18 cellular contexts compared by ENCODE assay signal in genomic region chr7:55188590-55189446, GRCh38.
DNase-seq lines count a peak whose midpoint lies in the region; ATAC-seq and TF ChIP-seq lines count a peak whose summit lies in the region.
"Had no signal": no experiment of that assay in that cellular context is flagged by ENCODE, and none has a peak within 500 bp of the region (broad histone marks: within the 10 kb centered on the region; RNA-seq: fewer than 3 reads in every experiment).

No MANE protein-coding gene starts in this region.

- H3K36me3 Mint-ChIP-seq in neural crest cell (ENCODE audit: low read depth) (no peaks in the 10 kb centered on the region), type B pancreatic cell (peaks cover 18% of the 10 kb centered on the region)
- no peaks in the 10 kb centered on the region for H3K36me3 Mint-ChIP-seq in activated T-cell treated with anti-CD3 and anti-CD28 coated beads, Interleukin-2, amount 50 U/mL, for 72 hours (ENCODE audit: insufficient read depth in 2 of 2)
- H3K36me3 Mint-ChIP-seq: activated naive CD4-positive, alpha-beta T cell treated with anti-CD3 and anti-CD28 coated beads, Interleukin-2, amount 50 U/mL, for 72 hours; immature natural killer cell; natural killer cell treated with Interleukin-12 subunit alpha and Interleukin-12 subunit beta and Interleukin-15 and Interleukin-18, amount 100 ng/mL, for 72 hours had no signal

- no peak for TF ChIP-seq CTCF in left ventricle myocardium inferior (IDR thresholded peaks at IDR 0.05; ENCODE audit: borderline replicate concordance)
- TF ChIP-seq CTCF in hepatocyte (IDR thresholded peaks at IDR 0.05; ENCODE audit: poor library complexity): no peak
- TF ChIP-seq CTCF in neural crest cell (conservative IDR thresholded peaks at IDR 0.05): no peak
- TF ChIP-seq CTCF in type B pancreatic cell (conservative IDR thresholded peaks at IDR 0.05): no peak

- no peaks in the 10 kb centered on the region for H3K9me3 ChIP-seq in left ventricle myocardium inferior (replicated peaks)
- H3K9me3 ChIP-seq in hepatocyte (ENCODE audit: low read depth): no peaks in the 10 kb centered on the region
- H3K9me3 ChIP-seq: A549, spleen had no signal

- no peaks in the 10 kb centered on the region for H3K9me2 ChIP-seq in hepatocyte (replicated peaks; ENCODE audit: insufficient read depth)

- H4K20me1 ChIP-seq in hepatocyte (ENCODE audit: insufficient read depth, poor library complexity, severe bottlenecking): no peaks in the 10 kb centered on the region

- H3K4me3 Mint-ChIP-seq in neural crest cell: no peak overlapping the region
- peak overlapping the region; percentile 66 for H3K4me3 Mint-ChIP-seq in type B pancreatic cell
- no peak overlapping the region for H3K4me3 Mint-ChIP-seq in activated T-cell treated with anti-CD3 and anti-CD28 coated beads, Interleukin-2, amount 50 U/mL, for 72 hours
- H3K4me3 Mint-ChIP-seq: immature natural killer cell; natural killer cell treated with Interleukin-12 subunit alpha and Interleukin-12 subunit beta and Interleukin-15 and Interleukin-18, amount 100 ng/mL, for 72 hours had no signal

- H3K36me3 ChIP-seq in left ventricle myocardium inferior (peaks cover 18% of the 10 kb centered on the region), hepatocyte (replicated peaks; ENCODE audit: insufficient read depth, low read depth) (no peaks in the 10 kb centered on the region)

- intact Hi-C loops in left ventricle myocardium inferior (cut with micrococcal nuclease): no loop called here
- intact Hi-C loops in Right ventricle myocardium inferior (cut with DNase I): no loop called here

- H3K27me3 Mint-ChIP-seq in neural crest cell (ENCODE audit: low read depth) (no peaks in the 10 kb centered on the region), type B pancreatic cell (no peaks in the 10 kb centered on the region)
- H3K27me3 Mint-ChIP-seq in activated T-cell treated with anti-CD3 and anti-CD28 coated beads, Interleukin-2, amount 50 U/mL, for 72 hours (ENCODE audit: low read depth): peaks cover 19% of the 10 kb centered on the region

- H3K27ac ChIP-seq in left ventricle myocardium inferior (replicated peaks): peak overlapping the region; percentile 61
- peak overlapping the region; percentile 97 for H3K27ac ChIP-seq in hepatocyte
- H3K27ac ChIP-seq: spleen had no signal

- 47% methylated on average over 20 of the region's 20 CpGs for WGBS in hepatocyte (ENCODE audit: low lambda C conversion rate, missing lambda C conversion rate)

- no peak overlapping the region for H3K4me3 ChIP-seq in left ventricle myocardium inferior
- no peak overlapping the region for H3K4me3 ChIP-seq in hepatocyte
- H3K4me3 ChIP-seq: A549, spleen had no signal

- no peak overlapping the region for H2AFZ ChIP-seq in hepatocyte

- H3K27me3 ChIP-seq in left ventricle myocardium inferior (ENCODE audit: low read depth) (no peaks in the 10 kb centered on the region), hepatocyte (no peaks in the 10 kb centered on the region)
- H3K27me3 ChIP-seq: spleen had no signal

- no peak for DNase-seq in left ventricle myocardium inferior
- DNase-seq in Right ventricle myocardium inferior (ENCODE audit: missing footprints): no peak
- DNase-seq in hepatocyte (ENCODE audit: low spot score): peak; percentile 83
- no peak for DNase-seq in neural crest cell (ENCODE audit: low read depth, low spot score)
- no peak for DNase-seq in type B pancreatic cell (ENCODE audit: extremely low spot score, unreplicated experiment)
- no peak for DNase-seq in KBM-7
- no peak for DNase-seq in NCI-H345 treated with DMSO at 0.1 percent for 48 hours (lab: John Stamatoyannopoulos, UW; ENCODE audit: unreplicated experiment)
- DNase-seq in activated T-cell treated with anti-CD3 and anti-CD28 coated beads, Interleukin-2, amount 50 U/mL, for 72 hours: no peak
- DNase-seq: immature natural killer cell; NCI-H1417 treated with DMSO at 0.1 percent for 48 hours; NCI-H2171; NCI-H69; SHP77 treated with DMSO at 0.1 percent for 48 hours; spleen; stimulated activated CD4-positive, alpha-beta T cell treated with anti-CD3 and anti-CD28 coated beads, Interleukin-4, amount 100 ng/mL, for 24 hours had no signal

- no peaks in the 10 kb centered on the region for H3K9me3 Mint-ChIP-seq in neural crest cell
- no peaks in the 10 kb centered on the region for H3K9me3 Mint-ChIP-seq in type B pancreatic cell
- no peaks in the 10 kb centered on the region for H3K9me3 Mint-ChIP-seq in activated T-cell treated with anti-CD3 and anti-CD28 coated beads, Interleukin-2, amount 50 U/mL, for 72 hours
- H3K9me3 Mint-ChIP-seq: activated naive CD4-positive, alpha-beta T cell treated with anti-CD3 and anti-CD28 coated beads, Interleukin-2, amount 50 U/mL, for 72 hours; immature natural killer cell; natural killer cell treated with Interleukin-12 subunit alpha and Interleukin-12 subunit beta and Interleukin-15 and Interleukin-18, amount 100 ng/mL, for 72 hours had no signal

- no peak for ATAC-seq in Right ventricle myocardium inferior
- ATAC-seq in activated T-cell treated with anti-CD3 and anti-CD28 coated beads, Interleukin-2, amount 50 U/mL, for 72 hours (replicated peaks in 1 of 2): no peak
- ATAC-seq: A549; activated naive CD4-positive, alpha-beta T cell treated with anti-CD3 and anti-CD28 coated beads, Interleukin-2, amount 50 U/mL, for 72 hours; natural killer cell treated with Interleukin-12 subunit alpha and Interleukin-12 subunit beta and Interleukin-15 and Interleukin-18, amount 100 ng/mL, for 72 hours had no signal

- peaks cover 22% of the 10 kb centered on the region for H3K4me1 Mint-ChIP-seq in neural crest cell
- H3K4me1 Mint-ChIP-seq in type B pancreatic cell (ENCODE audit: unreplicated experiment): peaks cover 25% of the 10 kb centered on the region
- H3K4me1 Mint-ChIP-seq in activated T-cell treated with anti-CD3 and anti-CD28 coated beads, Interleukin-2, amount 50 U/mL, for 72 hours (ENCODE audit: low read depth): no peaks in the 10 kb centered on the region
- H3K4me1 Mint-ChIP-seq: immature natural killer cell had no signal

- peaks cover 55% of the 10 kb centered on the region for H3K4me1 ChIP-seq in left ventricle myocardium inferior
- H3K4me1 ChIP-seq in hepatocyte (ENCODE audit: insufficient read depth): peaks cover 45% of the 10 kb centered on the region

- in situ Hi-C loops in KBM-7 (cut with MboI; ENCODE audit: low pct_unique_long_range_greater_than_20kb, low sequenced_read_pairs): no loop called here

- H3K4me2 ChIP-seq in hepatocyte: peak overlapping the region; percentile 59
- H3K4me2 ChIP-seq: A549 had no signal

- H3K27ac Mint-ChIP-seq in neural crest cell (ENCODE audit: unreplicated experiment) (peak overlapping the region; percentile 73), type B pancreatic cell (peak overlapping the region; percentile 86)
- no peak overlapping the region for H3K27ac Mint-ChIP-seq in activated T-cell treated with anti-CD3 and anti-CD28 coated beads, Interleukin-2, amount 50 U/mL, for 72 hours
- H3K27ac Mint-ChIP-seq: activated naive CD4-positive, alpha-beta T cell treated with anti-CD3 and anti-CD28 coated beads, Interleukin-2, amount 50 U/mL, for 72 hours; immature natural killer cell; natural killer cell treated with Interleukin-12 subunit alpha and Interleukin-12 subunit beta and Interleukin-15 and Interleukin-18, amount 100 ng/mL, for 72 hours had no signal

- peaks cover 2% of the 10 kb centered on the region for H3K79me2 ChIP-seq in hepatocyte
